ENCODE assay signal across 19 cellular contexts in the genomic region with DNA sequence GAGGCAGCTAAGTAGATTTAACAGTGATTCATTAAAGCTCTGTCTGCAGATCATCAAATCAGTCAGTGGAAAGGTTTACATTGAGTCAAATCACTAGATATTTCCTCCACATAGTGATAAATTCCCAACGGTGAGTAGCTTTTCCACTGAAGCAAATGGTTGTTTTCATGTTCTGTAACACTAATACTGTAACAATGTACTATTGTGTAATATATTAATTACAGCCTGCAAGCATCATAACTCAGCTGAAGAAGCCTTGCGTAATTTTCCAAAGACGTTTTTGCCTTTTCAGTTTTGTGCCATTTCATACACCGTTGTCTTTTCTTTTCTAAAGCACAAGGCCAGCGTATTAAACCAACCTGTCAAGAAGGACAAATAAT. TPM values are rescaled to one million over a fixed set of nuclear protein-coding genes. Genes with fewer than 3 reads are reported as not detected.
A peak's percentile ranks its signal among the peaks of the same experiment; 100 is the strongest.
DNase-seq lines count a peak whose midpoint lies in the region; ATAC-seq, FAIRE-seq and TF ChIP-seq lines count a peak whose summit lies in the region.
"Had no signal": no experiment of that assay in that cellular context is flagged by ENCODE, and none has a peak within 500 bp of the region (broad histone marks: within the 10 kb centered on the region; RNA-seq: fewer than 3 reads in every experiment).

No MANE protein-coding gene starts in this region.

- no peak overlapping the region for H3K27ac Mint-ChIP-seq in HFFc6
- H3K27ac Mint-ChIP-seq: activated B cell treated with CpG ODN at 0.5 μM for 24 hours; activated naive CD8-positive, alpha-beta T cell treated with anti-CD3 and anti-CD28 coated beads, Interleukin-2, amount 50 U/mL, for 24 hours; B cell had no signal

- no peak for DNase-seq in A549 (ENCODE audit: low read depth in 1 of 2, low spot score in 1 of 2)
- peak; percentile 36 for DNase-seq in HFFc6
- DNase-seq in K562 (ENCODE audit: extremely low read depth in 1 of 4, low spot score in 3 of 4) = no peak
- DNase-seq in iris pigment epithelial cell (ENCODE audit: low read depth) = peak; percentile 86
- no peak for DNase-seq in uterus
- no peak for DNase-seq in ureter (ENCODE audit: low spot score)
- no peak for DNase-seq in stimulated activated CD8-positive, alpha-beta memory T cell treated with anti-CD3 and anti-CD28 coated beads, Interleukin-4, amount 100 ng/mL, for 48 hours
- DNase-seq: activated B cell treated with CpG ODN at 0.5 μM for 24 hours; activated naive CD8-positive, alpha-beta T cell treated with anti-CD3 and anti-CD28 coated beads, Interleukin-2, amount 50 U/mL, for 24 hours; activated T-cell treated with anti-CD3 and anti-CD28 coated beads for 4 hours; dermis blood vessel endothelial cell; DMS79 treated with DMSO at 0.1 percent for 48 hours; H9; NCI-H1417 treated with DMSO at 0.1 percent for 48 hours; NCI-H69; nephron progenitor cell had no signal

- H3K4me3 ChIP-seq in A549 (no peak overlapping the region), K562 (no peak overlapping the region), uterus (no peak overlapping the region)
- H3K4me3 ChIP-seq: upper lobe of right lung had no signal

- peaks cover 7% of the 10 kb centered on the region for H3K9me3 Mint-ChIP-seq in HFFc6
- H3K9me3 Mint-ChIP-seq: activated B cell treated with CpG ODN at 0.5 μM for 24 hours; activated naive CD8-positive, alpha-beta T cell treated with anti-CD3 and anti-CD28 coated beads, Interleukin-2, amount 50 U/mL, for 24 hours; nephron progenitor cell had no signal

- H3K9me3 ChIP-seq in A549 (no peaks in the 10 kb centered on the region), K562 (replicated peaks; ENCODE audit: control insufficient read depth, insufficient read depth, low read depth, low read length) (no peaks in the 10 kb centered on the region), uterus (no peaks in the 10 kb centered on the region)
- H3K9me3 ChIP-seq: upper lobe of right lung had no signal

- H3K79me2 ChIP-seq in K562 (ENCODE audit: control insufficient read depth, insufficient read depth, low read length) = no peaks in the 10 kb centered on the region

- TF ChIP-seq POLR2A in A549 (IDR thresholded peaks at IDR 0.05; ENCODE audit: low read length) (no peak), K562 (conservative IDR thresholded peaks at IDR 0.05) (no peak), uterus (IDR thresholded peaks at IDR 0.05) (no peak)

- POLR2A ChIA-PET in A549 (lab: Yijun Ruan, JAX) = interaction anchor here (0.6 kb wide), 1 partner anchor 37 kb away, joined by 4 read pairs; no protein-coding TSS in a partner anchor
- POLR2A ChIA-PET in K562 (lab: Yijun Ruan, JAX) = interaction anchor here (0.6 kb wide), 1 partner anchor 345 kb away, joined by 3 read pairs; no protein-coding TSS in a partner anchor

- FAIRE-seq in A549 (lab: Jason Lieb, UNC) = no peak
- FAIRE-seq in K562 (lab: Jason Lieb, UNC) = no peak

- H3K4me1 ChIP-seq in A549 (no peaks in the 10 kb centered on the region), K562 (replicated peaks in 1 of 2; ENCODE audit: control insufficient read depth in 2 of 2, insufficient read depth in 2 of 2, low read length in 2 of 2) (peaks cover 0 to 2% of the 10 kb centered on the region in 2 experiments; a peak in 1 of 5 replicates), uterus (peaks cover 4 to 7% of the 10 kb centered on the region in 2 donors)

- H3K36me3 ChIP-seq in K562 (ENCODE audit: control insufficient read depth, insufficient read depth, low read length) = no peaks in the 10 kb centered on the region
- H3K36me3 ChIP-seq in uterus = no peaks in the 10 kb centered on the region
- H3K36me3 ChIP-seq: upper lobe of right lung had no signal

- intact Hi-C loops in K562 (cut with micrococcal nuclease) = no loop called here
- intact Hi-C loops in uterus (cut with DNase I; ENCODE audit: low total_unique reads) = no loop called here

- TF ChIP-seq EP300 in A549 (IDR thresholded peaks at IDR 0.05) (no peak), K562 (IDR thresholded peaks at IDR 0.05; ENCODE audit: low read length) (no peak)

- WGBS in A549 (ENCODE audit: missing lambda C conversion rate) = 15% methylated on average over 5 of the region's 5 CpGs
- 0% methylated on average over 5 of the region's 5 CpGs for WGBS in K562 (ENCODE audit: insufficient coverage, low coverage, missing lambda C conversion rate)

- H3K4me2 ChIP-seq in A549 (0 out of 3 replicates have a peak overlapping the region, but pooled peaks have one; percentile 19), K562 (ENCODE audit: insufficient read depth, low read length) (no peak overlapping the region)

- CTCF ChIA-PET in A549 (lab: Yijun Ruan, JAX) (interaction anchor here (0.6 to 1.2 kb wide), 2 partner anchors 43 to 157 kb away, joined by 3 to 4 read pairs; no protein-coding TSS in a partner anchor), K562 (lab: Yijun Ruan, JAX; ENCODE audit: low intra/inter-chr PET ratio) (no interaction called here)

- H3K27ac ChIP-seq in A549 = no peak overlapping the region
- no peak overlapping the region for H3K27ac ChIP-seq in K562 (ENCODE audit: extremely low read depth, low read depth, low read length)
- H3K27ac ChIP-seq in uterus = no peak overlapping the region
- H3K27ac ChIP-seq: upper lobe of right lung had no signal

- no TSS peak for BruUV-seq in K562 (replicated peaks; lab: Mats Ljungman, UMichigan)

- TF ChIP-seq RAD21 in A549 (conservative IDR thresholded peaks at IDR 0.05 in 1 of 2, IDR thresholded peaks at IDR 0.05 in 1 of 2) = no peak
- TF ChIP-seq RAD21 in K562 (CRISPR knock-in tag; conservative IDR thresholded peaks at IDR 0.05 in 1 of 2, IDR thresholded peaks at IDR 0.05 in 1 of 2) = no peak

- ATAC-seq in A549 = no peak
- ATAC-seq in K562 = no peak
- no peak for ATAC-seq in HG02852 (IDR thresholded peaks at IDR 0.05; ENCODE audit: unreplicated experiment)
- ATAC-seq: activated naive CD8-positive, alpha-beta T cell treated with anti-CD3 and anti-CD28 coated beads, Interleukin-2, amount 50 U/mL, for 24 hours; upper lobe of right lung had no signal

- no peak overlapping the region for H2AFZ ChIP-seq in K562 (ENCODE audit: low read depth, low read length)

- peaks cover 3% of the 10 kb centered on the region; the same call in 1 of the 2 replicates for H4K20me1 ChIP-seq in K562 (replicated peaks; ENCODE audit: control insufficient read depth, insufficient read depth, low read length)

- in situ Hi-C loops in K562 (cut with MboI) = no loop called here

- H3K9ac ChIP-seq in K562 (ENCODE audit: insufficient read depth in 1 of 2, low read depth in 2 of 2, low read length in 2 of 2) = no peak overlapping the region

- TF ChIP-seq CTCF in A549 (IDR thresholded peaks at IDR 0.05) (no peak), HFFc6 (IDR thresholded peaks at IDR 0.05) (no peak), K562 (IDR thresholded peaks at IDR 0.05 in 2 of 3, conservative IDR thresholded peaks at IDR 0.05 in 1 of 3; ENCODE audit: insufficient read depth in 2 of 3, low read depth in 1 of 3, low read length in 3 of 3) (no peak), uterus (IDR thresholded peaks at IDR 0.05) (no peak)

- no peak overlapping the region for H3K4me3 Mint-ChIP-seq in HFFc6
- H3K4me3 Mint-ChIP-seq: activated B cell treated with CpG ODN at 0.5 μM for 24 hours; activated naive CD8-positive, alpha-beta T cell treated with anti-CD3 and anti-CD28 coated beads, Interleukin-2, amount 50 U/mL, for 24 hours; B cell; H9 had no signal

- no peaks in the 10 kb centered on the region for H3K9me1 ChIP-seq in K562 (ENCODE audit: control insufficient read depth, insufficient read depth, low read length)

- peaks cover 1% of the 10 kb centered on the region for H3K27me3 Mint-ChIP-seq in HFFc6 (ENCODE audit: insufficient read depth)
- H3K27me3 Mint-ChIP-seq: activated naive CD8-positive, alpha-beta T cell treated with anti-CD3 and anti-CD28 coated beads, Interleukin-2, amount 50 U/mL, for 24 hours had no signal

- no peaks in the 10 kb centered on the region for H3K4me1 Mint-ChIP-seq in HFFc6 (ENCODE audit: low read depth)
- H3K4me1 Mint-ChIP-seq: activated B cell treated with CpG ODN at 0.5 μM for 24 hours; activated naive CD8-positive, alpha-beta T cell treated with anti-CD3 and anti-CD28 coated beads, Interleukin-2, amount 50 U/mL, for 24 hours; B cell had no signal

- H3K27me3 ChIP-seq in K562 (ENCODE audit: control insufficient read depth in 2 of 2, insufficient read depth in 2 of 2, low read length in 2 of 2) (peaks cover 21 to 44% of the 10 kb centered on the region in 2 experiments), uterus (no peaks in the 10 kb centered on the region)
- H3K27me3 ChIP-seq: upper lobe of right lung had no signal

- no peaks in the 10 kb centered on the region for H3K36me3 Mint-ChIP-seq in HFFc6 (ENCODE audit: low read depth)

TF ChIP-seq in A549, 52 proteins besides CTCF, POLR2A, EP300 and RAD21 (continues in another document):
- TF ChIP-seq CEBPB (IDR thresholded peaks at IDR 0.05) = peak; percentile 45 to 46; a peak in 3 of 4 replicates

RNA-seq across cellular contexts. Expression of gene PDE9A, which starts 16.9 kb away (rescaled TPM):
- polyA plus RNA-seq in A549 (2011; rRNA removed) (3.1 and 3.3 TPM in 2 replicates), A549 (2017; fragmentation: RNase III; extraction: RNeasy Plus Mini Kit Qiagen cat#74134 plus additional on column Dnase treatment) (0.58 to 1.5 TPM (median 1.3 TPM) in 3 replicates), K562 (2011; rRNA removed) (0.07 TPM in 1 of 2 replicates, not detected in the other), K562 (2014; fragmentation: Illumina TruSeq; extraction: Trizol) (not detected in 2 replicates), K562 (2014; fragmentation: Nextera tagmentation; extraction: Ambion mirVana) (not detected), K562 (2014; rRNA removed) (not detected in 2 replicates)
- polyA plus RNA-seq in A549 (2012; cell fraction: cytosol; rRNA removed) = 1.3 and 1.6 TPM in 2 replicates
- 1.4 and 2.1 TPM in 2 replicates for polyA plus RNA-seq in A549 (2012; cell fraction: nucleus; rRNA removed)
- 2.6 and 3.1 TPM in 2 replicates for polyA minus RNA-seq in A549 (2011; rRNA and poly(A)+ RNA removed)
- total RNA-seq in HFFc6 (2021; fragmentation: NEBNext Ultra II Directional; extraction: Animal tissue kit (Norgen Biotek cat#: 25700)) = not detected
- 0.12 and 0.63 TPM in 2 replicates for total RNA-seq in K562 (2011; cell fraction: chromatin; rRNA removed; ENCODE audit: low replicate concordance)
- total RNA-seq in K562 (2011; cell fraction: nucleolus; rRNA removed) = 0.92 TPM in 1 of 2 replicates, not detected in the other
- not detected in 2 replicates for total RNA-seq in K562 (2011; cell fraction: nucleoplasm; rRNA removed)
- total RNA-seq in K562 (2014; rRNA removed) (not detected in 2 replicates), K562 (2014; rRNA removed; fragmentation: Illumina TruSeq; extraction: Trizol) (not detected in 2 replicates), K562 (2015; rRNA removed; fragmentation: Illumina TruSeq; extraction: Trizol) (not detected in 2 replicates), K562 (2021) (0.27 TPM in 1 of 2 replicates, not detected in the other), uterus (10 to 100 TPM in 1 of 4 donors, 1 to 10 TPM in 2, under 1 TPM in 1; 0.59 to 15.0 (median 6.9) TPM), ureter (26.1 TPM)
- 0.13 TPM in 1 of 2 replicates, not detected in the other for polyA plus RNA-seq in K562 (2011; cell fraction: cytosol; rRNA removed)
- 0.15 TPM in 1 of 2 replicates, not detected in the other for polyA plus RNA-seq in K562 (2011; cell fraction: nucleus; rRNA removed)
- not detected in 2 replicates for polyA plus RNA-seq in K562 (2012)
- polyA minus RNA-seq in K562 (2011; rRNA and poly(A)+ RNA removed) = not detected in 2 replicates
- not detected in 2 replicates for polyA minus RNA-seq in K562 (2011; cell fraction: cytosol; rRNA and poly(A)+ RNA removed)
- not detected in 2 replicates for polyA minus RNA-seq in K562 (2011; cell fraction: nucleus; rRNA and poly(A)+ RNA removed)

Comparison
In these comparisons a context has a peak if more than half of its experiments do, and no peak if none do; other contexts are left out.
1. DNase-seq: peak in HFFc6 (single experiment) and iris pigment epithelial cell (single experiment); none in A549 (0 of 2), K562 (0 of 4), uterus (0 of 2), ureter (single experiment) and stimulated activated CD8-positive, alpha-beta memory T cell treated with anti-CD3 and anti-CD28 coated beads, Interleukin-4, amount 100 ng/mL, for 48 hours (single experiment).
2. Of the 35 proteins assayed by ChIP-seq in both K562 and A549: peak only in K562: none; only in A549: none; in both: CEBPB; in neither: 34.